Comparison of ENCODE assay signal across 8 cellular contexts in the genomic region with DNA sequence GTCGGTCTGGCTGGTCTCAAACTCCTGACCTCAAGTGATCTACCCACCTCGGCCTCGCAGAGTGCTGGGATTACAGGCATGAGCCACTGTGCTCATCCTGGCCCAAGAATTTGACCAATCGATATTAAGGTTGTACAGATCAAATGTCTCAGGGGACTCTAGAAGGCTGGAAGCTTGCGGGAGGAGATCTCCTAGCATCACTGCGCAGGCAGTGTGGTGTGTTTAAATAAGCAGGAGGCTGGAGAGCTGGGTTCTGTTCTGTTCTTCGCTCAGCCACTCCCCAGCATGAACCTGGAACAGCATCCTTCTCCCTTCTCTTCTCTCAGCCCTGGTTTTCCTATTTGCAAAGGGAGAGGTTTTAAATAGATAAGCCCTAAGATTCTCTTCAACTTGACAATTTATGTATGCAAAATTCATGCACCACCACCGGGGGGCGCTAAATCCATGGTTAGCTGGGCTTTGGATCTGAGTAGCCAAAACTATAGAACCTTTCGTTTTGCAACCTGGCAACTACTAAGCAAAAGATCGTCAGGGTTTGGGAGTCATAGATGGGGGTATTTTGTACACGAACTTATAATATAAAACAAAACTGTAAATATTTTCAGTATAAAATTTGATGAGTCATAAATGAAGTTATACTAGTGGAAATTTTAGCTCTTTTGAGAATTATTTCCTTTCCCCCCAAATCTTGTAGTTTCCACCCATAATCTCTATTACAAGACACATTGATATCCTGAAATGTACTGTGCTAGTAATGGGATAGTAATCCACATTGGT.
DNase-seq lines count a peak whose midpoint lies in the region; ATAC-seq and TF ChIP-seq lines count a peak whose summit lies in the region.

No MANE protein-coding gene starts in this region.

- no peak overlapping the region for H2AFZ ChIP-seq in PC-3 (ENCODE audit: low read length)

- H3K27me3 Mint-ChIP-seq in naive thymus-derived CD8-positive, alpha-beta T cell, result no peaks in the 10 kb centered on the region

- H3K27ac ChIP-seq in PC-3 (ENCODE audit: low read length), result no peak overlapping the region
- H3K27ac ChIP-seq in esophagus squamous epithelium, result no peak overlapping the region

- H4K20me1 ChIP-seq in PC-3 (ENCODE audit: low read length), result no peaks in the 10 kb centered on the region

- peak overlapping the region; percentile 61 for H3K4me2 ChIP-seq in PC-3 (ENCODE audit: low read length)

- TF ChIP-seq CTCF in PC-3 (conservative IDR thresholded peaks at IDR 0.05; ENCODE audit: low read depth, low read length) (peak; percentile 87), esophagus squamous epithelium (IDR thresholded peaks at IDR 0.05) (peak; percentile 78 to 89 (median 84))

- intact Hi-C loops in PC-3 (cut with micrococcal nuclease), result loop anchor here (1.0 to 5.0 kb wide), 5 partner anchors 59 to 791 kb away; no protein-coding TSS in a partner anchor
- intact Hi-C loops in esophagus squamous epithelium (cut with DNase I), result loop anchor here (2.0 to 5.0 kb wide), 2 partner anchors 153 to 604 kb away; no protein-coding TSS in a partner anchor

- peak overlapping the region; percentile 18; the same call in 1 of the 2 replicates for H3K4me3 ChIP-seq in PC-3 (ENCODE audit: low read length)
- no peak overlapping the region for H3K4me3 ChIP-seq in esophagus squamous epithelium

- H3K9me3 ChIP-seq in PC-3 (ENCODE audit: low read length) (no peaks in the 10 kb centered on the region), esophagus squamous epithelium (no peaks in the 10 kb centered on the region)

- H3K27ac Mint-ChIP-seq in naive thymus-derived CD8-positive, alpha-beta T cell, result peak overlapping the region in 1 of 10 donors; percentile 2

- no peaks in the 10 kb centered on the region for H3K79me2 ChIP-seq in PC-3 (ENCODE audit: low read length)

- H3F3A ChIP-seq in PC-3 (ENCODE audit: low read length, unreplicated experiment), result no peaks in the 10 kb centered on the region

- no TSS peak for BruUV-seq in PC-3 (replicated peaks; lab: Mats Ljungman, UMichigan)

- H3K27me3 ChIP-seq in PC-3 (ENCODE audit: low read length) (no peaks in the 10 kb centered on the region), esophagus squamous epithelium (no peaks in the 10 kb centered on the region)

- peak overlapping the region in 5 of 10 donors; percentile 19 to 68 (median 39) for H3K4me3 Mint-ChIP-seq in naive thymus-derived CD8-positive, alpha-beta T cell

- H3K4me1 ChIP-seq in PC-3 (ENCODE audit: insufficient read depth, low read length) (peaks cover 4% of the 10 kb centered on the region; the same call in 1 of the 2 replicates), esophagus squamous epithelium (peaks cover 0 to 6% (median 0%) of the 10 kb centered on the region in 3 donors)

- no peaks in the 10 kb centered on the region for H3K9me2 ChIP-seq in PC-3 (replicated peaks; ENCODE audit: low read length)

- POLR2A ChIA-PET in PC-3 (lab: Charles Lee; ENCODE audit: unreplicated experiment), result no interaction called here
- POLR2A ChIA-PET in naive thymus-derived CD8-positive, alpha-beta T cell (lab: Charles Lee), result no interaction called here

- peak; percentile 59 for DNase-seq in GDM1 (lab: John Stamatoyannopoulos, UW)
- DNase-seq in HUDEP-2 (lab: John Stamatoyannopoulos, UW; ENCODE audit: unreplicated experiment in 76 of 76), result peak in 72 of 76 experiments; percentile 0 to 75 (median 49)
- DNase-seq in PC-3, result peak; percentile 84
- DNase-seq in activated T-cell treated with anti-CD3 and anti-CD28 coated beads for 48 hours (ENCODE audit: low read depth), result peak; percentile 71
- peak; percentile 7 for DNase-seq in esophagus squamous epithelium (lab: John Stamatoyannopoulos, UW)
- DNase-seq in naive thymus-derived CD8-positive, alpha-beta T cell, result peak; percentile 54 to 87 (median 74)
- peak; percentile 54 to 75 for DNase-seq in stimulated activated CD8-positive, alpha-beta memory T cell treated with anti-CD3 and anti-CD28 coated beads, Interleukin-7, amount 100 ng/mL, for 4 hours (ENCODE audit: low read depth in 2 of 2)

- H3K9me3 Mint-ChIP-seq in naive thymus-derived CD8-positive, alpha-beta T cell, result no peaks in the 10 kb centered on the region

- TF ChIP-seq POLR2A in esophagus squamous epithelium (IDR thresholded peaks at IDR 0.05), result no peak

- peaks cover 0 to 7% (median 3%) of the 10 kb centered on the region in 4 donors for H3K4me1 Mint-ChIP-seq in naive thymus-derived CD8-positive, alpha-beta T cell

- CTCF ChIA-PET in PC-3 (lab: Charles Lee), result interaction anchor here (0.5 to 1.2 kb wide), 5 partner anchors 42 to 152 kb away, joined by 3 to 14 read pairs (median 4); a partner anchor contains a TSS

- no peaks in the 10 kb centered on the region for H3K36me3 ChIP-seq in PC-3 (ENCODE audit: low read depth, low read length)
- no peaks in the 10 kb centered on the region for H3K36me3 ChIP-seq in esophagus squamous epithelium

- peak; percentile 66 for ATAC-seq in PC-3
- peak; percentile 49 to 57 for ATAC-seq in naive thymus-derived CD8-positive, alpha-beta T cell
- no peak for ATAC-seq in HG03521 (IDR thresholded peaks at IDR 0.05; ENCODE audit: unreplicated experiment)

- H3K36me3 Mint-ChIP-seq in naive thymus-derived CD8-positive, alpha-beta T cell, result peaks cover 0 to 12% (median 0%) of the 10 kb centered on the region in 3 donors

- no peak overlapping the region for H3K9ac ChIP-seq in PC-3 (ENCODE audit: low read length)

- 46 to 49% methylated on average over 12 of the region's 12 CpGs for WGBS in esophagus squamous epithelium, 2 donors

Comparison
In these comparisons a context has a peak if more than half of its experiments do, and no peak if none do; other contexts are left out.
1. DNase-seq: peak in every context shown above with its lines; median percentile 84 in PC-3; 74 in naive thymus-derived CD8-positive, alpha-beta T cell; 71 in activated T-cell treated with anti-CD3 and anti-CD28 coated beads for 48 hours; 64 in stimulated activated CD8-positive, alpha-beta memory T cell treated with anti-CD3 and anti-CD28 coated beads, Interleukin-7, amount 100 ng/mL, for 4 hours; 59 in GDM1; 49 in HUDEP-2; 7 in esophagus squamous epithelium.